ENCODE assay signal across 35 cellular contexts in the genomic region with DNA sequence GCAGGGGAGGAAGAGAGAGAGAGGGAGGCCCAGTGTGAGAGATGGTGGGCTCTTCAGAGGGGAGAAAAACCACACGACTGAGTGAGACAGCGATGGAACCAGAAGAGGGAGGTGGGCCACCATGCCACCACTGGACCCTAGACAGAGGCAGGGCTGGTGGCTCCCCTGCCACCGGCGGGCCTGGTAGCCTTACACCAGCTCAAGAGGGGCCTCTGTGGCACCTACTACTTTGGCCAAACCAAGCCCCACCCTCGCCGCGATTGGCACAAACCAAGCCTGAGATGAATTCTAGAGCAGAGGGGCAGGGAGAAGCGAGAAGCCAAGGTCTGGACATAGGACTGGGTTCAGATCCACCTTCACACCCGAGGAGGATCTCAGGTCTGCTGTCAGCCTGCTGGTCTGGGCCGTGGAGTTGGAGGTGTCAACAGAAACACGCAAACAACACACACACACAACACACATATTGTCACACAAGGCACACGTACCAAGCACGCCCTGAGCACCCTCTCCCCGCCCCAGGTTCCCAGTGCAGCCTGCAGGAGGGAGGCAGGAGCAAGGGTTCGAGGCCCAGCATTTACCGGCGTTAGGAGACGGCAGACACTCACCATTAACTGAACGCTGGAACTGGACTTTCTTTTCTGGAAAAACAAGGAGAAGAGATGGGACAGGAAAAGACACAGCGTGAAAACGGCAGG. TPM values are rescaled to one million over a fixed set of nuclear protein-coding genes. Genes with fewer than 3 reads are reported as not detected.
"Had no signal": no experiment of that assay in that cellular context is flagged by ENCODE, and none has a peak within 500 bp of the region (broad histone marks: within the 10 kb centered on the region; RNA-seq: fewer than 3 reads in every experiment).

No MANE protein-coding gene starts in this region.

- DNase-seq: colonic mucosa; effector CD8-positive, alpha-beta T cell; endodermal cell; foreskin keratinocyte; glutamatergic neuron; heart right ventricle; hippocampal formation; left cardiac atrium; mammary epithelial cell; mesendoderm; midbrain; naive thymus-derived CD4-positive, alpha-beta T cell; occipital lobe; retina; stimulated activated CD4-positive, alpha-beta T cell treated with anti-CD3 and anti-CD28 coated beads, Interleukin-12 subunit alpha, Interleukin-12 subunit beta, amount 100 ng/mL, for 4 hours; stimulated activated CD4-positive, alpha-beta T cell treated with anti-CD3 and anti-CD28 coated beads, Interleukin-1b, Interleukin-23, amount 100 ng/mL, for 48 hours; stimulated activated CD4-positive, alpha-beta T cell treated with anti-CD3 and anti-CD28 coated beads, Interleukin-4, amount 100 ng/mL, for 1 hour; stimulated activated CD8-positive, alpha-beta memory T cell treated with anti-CD3 and anti-CD28 coated beads, Interleukin-4, amount 100 ng/mL, for 48 hours; stimulated activated naive CD4-positive, alpha-beta T cell treated with Interleukin-2 at 50 U/mL for 16 hours; upper lobe of left lung had no signal

- H3K27ac Mint-ChIP-seq: dendritic cell treated with granulocyte-macrophage colony-stimulating factor and Interleukin-4, amounts not matched to agents 40 ng/mL and 50 ng/mL, for 4 days; endodermal cell; naive thymus-derived CD4-positive, alpha-beta T cell; nephron had no signal

- H3K9me3 Mint-ChIP-seq: dendritic cell treated with granulocyte-macrophage colony-stimulating factor and Interleukin-4, amounts not matched to agents 40 ng/mL and 50 ng/mL, for 4 days; endodermal cell; nephron had no signal

- H3K4me1 ChIP-seq: colonic mucosa, foreskin keratinocyte, left lung, pancreas, upper lobe of left lung had no signal

- H3K27me3 Mint-ChIP-seq: naive thymus-derived CD4-positive, alpha-beta T cell had no signal

- ATAC-seq: foreskin keratinocyte; heart right ventricle; left cardiac atrium; left lung; naive thymus-derived CD4-positive, alpha-beta T cell; pancreas; sciatic nerve had no signal

- H3K4me2 ChIP-seq: smooth muscle cell had no signal

- H3K27me3 ChIP-seq: colonic mucosa, esophagus muscularis mucosa, heart right ventricle, left lung, pancreas, tibial nerve, upper lobe of left lung had no signal

- H3K4me3 Mint-ChIP-seq: dendritic cell treated with granulocyte-macrophage colony-stimulating factor and Interleukin-4, amounts not matched to agents 40 ng/mL and 50 ng/mL, for 4 days; endodermal cell; naive thymus-derived CD4-positive, alpha-beta T cell; nephron had no signal

- H3K36me3 ChIP-seq: colonic mucosa, left lung, pancreas, thoracic aorta, tibial nerve, upper lobe of left lung had no signal

- H3K4me3 ChIP-seq: colonic mucosa, esophagus muscularis mucosa, heart right ventricle, left lung, pancreas, smooth muscle cell, thoracic aorta, tibial nerve, upper lobe of left lung had no signal

- H3K27ac ChIP-seq: colonic mucosa, epithelial cell of prostate, esophagus muscularis mucosa, foreskin keratinocyte, heart right ventricle, left lung, pancreas, thoracic aorta, tibial nerve, upper lobe of left lung had no signal

- H3K9me3 ChIP-seq: colonic mucosa, esophagus muscularis mucosa, heart right ventricle, left lung, pancreas, thoracic aorta, tibial nerve, upper lobe of left lung had no signal

RNA-seq across cellular contexts. Expression of gene SLC6A7, which starts 49.4 kb away (rescaled TPM):
- total RNA-seq: chondrocyte; endodermal cell; esophagus muscularis mucosa; fibroblast of lung; foreskin keratinocyte; heart right ventricle; kidney epithelial cell; left cardiac atrium; left lung; mammary epithelial cell; mucosa of gallbladder; naive thymus-derived CD4-positive, alpha-beta T cell; pancreas; pulmonary artery endothelial cell; sciatic nerve; smooth muscle cell; thoracic aorta; tibial nerve had no signal

RNA-seq across cellular contexts. Expression of gene CAMK2A, which starts 50.3 kb away (rescaled TPM):
- total RNA-seq: chondrocyte; kidney epithelial cell; naive thymus-derived CD4-positive, alpha-beta T cell; pulmonary artery endothelial cell had no signal
